In genomic region chr14:61750708-61751474, GRCh38 we compare ENCODE assay signal across 1 cellular context.
TF ChIP-seq lines count a peak whose summit lies in the region.

No MANE protein-coding gene starts in this region.

TF ChIP-seq in K562, 482 proteins besides CTCF, POLR2A, EP300 and RAD21 (continued from another document and continues in another):
- TF ChIP-seq CCNT2 (IDR thresholded peaks at IDR 0.05; ENCODE audit: borderline replicate concordance, extremely low read depth, insufficient read length, low read depth, low read length) (peak; percentile 77), ZC3H4 (CRISPR knock-in tag; IDR thresholded peaks at IDR 0.05; ENCODE audit: borderline replicate concordance) (no peak), MEF2A (IDR thresholded peaks at IDR 0.05; ENCODE audit: control insufficient read depth, low read depth, low read length) (no peak), ZBED1 (IDR thresholded peaks at IDR 0.05) (no peak), GABPB1 (CRISPR knock-in tag; IDR thresholded peaks at IDR 0.05) (no peak), RBM22 (IDR thresholded peaks at IDR 0.05; ENCODE audit: low read depth, low read length, poor library complexity, severe bottlenecking) (peak; percentile 60), ZBTB12 (CRISPR knock-in tag; IDR thresholded peaks at IDR 0.05) (no peak), CREB1 (IDR thresholded peaks at IDR 0.05) (peak; percentile 74), CREB1 (CRISPR knock-in tag; IDR thresholded peaks at IDR 0.05) (peak; percentile 20; the same call in 1 of the 2 replicates), CC2D1A (IDR thresholded peaks at IDR 0.05) (no peak), ARID4B (CRISPR knock-in tag; IDR thresholded peaks at IDR 0.05) (no peak), ZNF639 (CRISPR knock-in tag; conservative IDR thresholded peaks at IDR 0.05 in 1 of 2, IDR thresholded peaks at IDR 0.05 in 1 of 2) (no peak), HEY1 (CRISPR knock-in tag; IDR thresholded peaks at IDR 0.05; ENCODE audit: borderline replicate concordance) (no peak), ZNF830 (CRISPR knock-in tag; IDR thresholded peaks at IDR 0.05) (no peak), ZNF592 (IDR thresholded peaks at IDR 0.05) (peak; percentile 24; the same call in 1 of the 2 replicates), U2AF1 (optimal IDR thresholded peaks at IDR 0.05; ENCODE audit: low read depth, low read length) (no peak), MEIS2 (IDR thresholded peaks at IDR 0.05; ENCODE audit: partially characterized antibody) (peak; percentile 4), TBP (optimal IDR thresholded peaks at IDR 0.05; ENCODE audit: low read depth, low read length) (peak; percentile 71), MBD2 (IDR thresholded peaks at IDR 0.05; ENCODE audit: borderline replicate concordance, low read depth) (no peak), MYC (IDR thresholded peaks at IDR 0.05; ENCODE audit: low read depth, low read length) (peak; percentile 60), MYC (CRISPR knock-in tag; IDR thresholded peaks at IDR 0.05; ENCODE audit: borderline replicate concordance, low read depth) (no peak), GTF2A2 (tag; IDR thresholded peaks at IDR 0.05) (no peak), CBX3 (IDR thresholded peaks at IDR 0.05; ENCODE audit: borderline replicate concordance in 1 of 2, low read length in 2 of 2) (no peak), SAFB (IDR thresholded peaks at IDR 0.05; ENCODE audit: borderline replicate concordance, low read depth, low read length) (peak; percentile 86), CREB5 (CRISPR knock-in tag; IDR thresholded peaks at IDR 0.05) (no peak), KLF6 (CRISPR knock-in tag; IDR thresholded peaks at IDR 0.05; ENCODE audit: borderline replicate concordance) (no peak), CCAR2 (IDR thresholded peaks at IDR 0.05; ENCODE audit: low read depth, low read length) (no peak), CBX8 (IDR thresholded peaks at IDR 0.05; ENCODE audit: borderline replicate concordance, extremely low read depth, low read depth, low read length, poor library complexity, severe bottlenecking) (no peak), JUN (IDR thresholded peaks at IDR 0.05; ENCODE audit: borderline replicate concordance, low read depth, low read length) (no peak), JUN (CRISPR knock-in tag; IDR thresholded peaks at IDR 0.05; ENCODE audit: borderline replicate concordance) (no peak), ZNF444 (CRISPR knock-in tag; IDR thresholded peaks at IDR 0.05) (no peak), CGGBP1 (CRISPR knock-in tag; IDR thresholded peaks at IDR 0.05) (no peak), KAT7 (CRISPR knock-in tag; IDR thresholded peaks at IDR 0.05; ENCODE audit: borderline replicate concordance) (peak; percentile 28; the same call in 1 of the 2 replicates), ZBTB8A (IDR thresholded peaks at IDR 0.05; ENCODE audit: partially characterized antibody) (no peak), KDM5B (IDR thresholded peaks at IDR 0.05; ENCODE audit: insufficient replicate concordance, low read depth, low read length) (peak; percentile 51), ZNF253 (CRISPR knock-in tag; conservative IDR thresholded peaks at IDR 0.05) (no peak), SOX6 (IDR thresholded peaks at IDR 0.05) (0 out of 2 replicates have a peak, but pooled peaks have one; percentile 22), GATAD2B (IDR thresholded peaks at IDR 0.05; ENCODE audit: borderline replicate concordance) (peak; percentile 77; the same call in 1 of the 2 replicates), HNRNPLL (IDR thresholded peaks at IDR 0.05; ENCODE audit: low read depth, low read length, poor library complexity, severe bottlenecking) (peak; percentile 90), MNT (conservative IDR thresholded peaks at IDR 0.05) (peak in 1 of 2 experiments; percentile 18; a peak in 3 of 4 replicates), NR2C2 (CRISPR knock-in tag; IDR thresholded peaks at IDR 0.05) (no peak), NR2C2 (tag; IDR thresholded peaks at IDR 0.05) (no peak), POLR2G (IDR thresholded peaks at IDR 0.05; ENCODE audit: low read depth, low read length) (peak; percentile 89), LARP7 (IDR thresholded peaks at IDR 0.05) (no peak), POLR3G (IDR thresholded peaks at IDR 0.05; ENCODE audit: extremely low read depth, insufficient read length, insufficient replicate concordance) (no peak), SRSF3 (IDR thresholded peaks at IDR 0.05; ENCODE audit: insufficient read depth, low read length) (no peak), TFAP4 (CRISPR knock-in tag; IDR thresholded peaks at IDR 0.05; ENCODE audit: borderline replicate concordance) (no peak), RBM25 (IDR thresholded peaks at IDR 0.05; ENCODE audit: low read depth, low read length, severe bottlenecking) (no peak), FOXJ3 (CRISPR knock-in tag; IDR thresholded peaks at IDR 0.05) (no peak), E2F8 (IDR thresholded peaks at IDR 0.05; ENCODE audit: low read depth, partially characterized antibody) (no peak)
